9 cellular contexts compared by ENCODE assay signal in genomic region chr1:197197430-197197997, GRCh38. TPM values are rescaled to one million over a fixed set of nuclear protein-coding genes. Genes with fewer than 3 reads are reported as not detected.
DNase-seq lines count a peak whose midpoint lies in the region; ATAC-seq and TF ChIP-seq lines count a peak whose summit lies in the region.
"Had no signal": no experiment of that assay in that cellular context is flagged by ENCODE, and none has a peak within 500 bp of the region (broad histone marks: within the 10 kb centered on the region; RNA-seq: fewer than 3 reads in every experiment).

No MANE protein-coding gene starts in this region.

- no peaks in the 10 kb centered on the region for H3K27me3 Mint-ChIP-seq in activated naive CD8-positive, alpha-beta T cell
- peaks cover 6 to 11% (median 7%) of the 10 kb centered on the region in 3 donors for H3K27me3 Mint-ChIP-seq in immature natural killer cell (ENCODE audit: low read depth in 3 of 3)

- H3K27ac ChIP-seq in left ventricle myocardium inferior (replicated peaks) (no peak overlapping the region), tibial artery (peak overlapping the region in 1 of 2 donors; percentile 45), foreskin keratinocyte (no peak overlapping the region)

- H3K4me1 ChIP-seq in left ventricle myocardium inferior = peaks cover 80% of the 10 kb centered on the region
- H3K4me1 ChIP-seq in tibial artery = peaks cover 0 to 70% (median 20%) of the 10 kb centered on the region in 4 donors
- H3K4me1 ChIP-seq in foreskin keratinocyte = peaks cover 14% of the 10 kb centered on the region

- intact Hi-C loops in left ventricle myocardium inferior (cut with micrococcal nuclease) = no loop called here
- intact Hi-C loops in left ventricle myocardium superior (cut with micrococcal nuclease) = no loop called here
- intact Hi-C loops in tibial artery (cut with DNase I; ENCODE audit: low total_unique reads) = no loop called here

- no peaks in the 10 kb centered on the region for H3K9me3 Mint-ChIP-seq in activated naive CD8-positive, alpha-beta T cell (ENCODE audit: low read depth)
- H3K9me3 Mint-ChIP-seq in immature natural killer cell = no peaks in the 10 kb centered on the region

- H3K4me3 ChIP-seq in left ventricle myocardium inferior (peak overlapping the region; percentile 94), tibial artery (peak overlapping the region; percentile 69 to 76)

- peaks cover 3% of the 10 kb centered on the region for H3K36me3 Mint-ChIP-seq in activated naive CD8-positive, alpha-beta T cell
- H3K36me3 Mint-ChIP-seq in immature natural killer cell = no peaks in the 10 kb centered on the region

- no peaks in the 10 kb centered on the region for H3K36me3 ChIP-seq in left ventricle myocardium inferior
- no peaks in the 10 kb centered on the region for H3K36me3 ChIP-seq in tibial artery

- ATAC-seq in left ventricle myocardium superior (no peak), foreskin keratinocyte (no peak)

- DNase-seq in left ventricle myocardium inferior (no peak), left ventricle myocardium superior (no peak), immature natural killer cell (no peak), tibial artery (no peak), foreskin keratinocyte (no peak), COLO829 (ENCODE audit: low spot score) (no peak)
- no peak for DNase-seq in stimulated activated CD4-positive, alpha-beta T cell treated with anti-CD3 and anti-CD28 coated beads, Interleukin-15, amount 100 ng/mL, for 24 hours
- DNase-seq: NCI-H187 had no signal

- H3K27me3 ChIP-seq in left ventricle myocardium inferior (ENCODE audit: low read depth) (no peaks in the 10 kb centered on the region), tibial artery (no peaks in the 10 kb centered on the region), foreskin keratinocyte (no peaks in the 10 kb centered on the region)

- peak overlapping the region; percentile 95 for H3K4me3 Mint-ChIP-seq in activated naive CD8-positive, alpha-beta T cell
- H3K4me3 Mint-ChIP-seq in immature natural killer cell = peak overlapping the region; percentile 40 to 93 (median 65)

- H3K9me3 ChIP-seq in left ventricle myocardium inferior (replicated peaks) = no peaks in the 10 kb centered on the region
- no peaks in the 10 kb centered on the region for H3K9me3 ChIP-seq in tibial artery

- peaks cover 74% of the 10 kb centered on the region for H3K4me1 Mint-ChIP-seq in activated naive CD8-positive, alpha-beta T cell (ENCODE audit: low read depth)
- peaks cover 73 to 86% of the 10 kb centered on the region in 2 donors for H3K4me1 Mint-ChIP-seq in immature natural killer cell

- TF ChIP-seq CTCF in left ventricle myocardium inferior (IDR thresholded peaks at IDR 0.05; ENCODE audit: borderline replicate concordance) = no peak
- no peak for TF ChIP-seq CTCF in tibial artery (IDR thresholded peaks at IDR 0.05)
- no peak for TF ChIP-seq CTCF in foreskin keratinocyte (conservative IDR thresholded peaks at IDR 0.05)

- no peak overlapping the region for H3K27ac Mint-ChIP-seq in activated naive CD8-positive, alpha-beta T cell
- H3K27ac Mint-ChIP-seq in immature natural killer cell = peak overlapping the region in 1 of 6 donors; percentile 21

RNA-seq across cellular contexts. Expression of gene ZBTB41, which starts 3.6 kb away (rescaled TPM):
- total RNA-seq in left ventricle myocardium inferior = 9.5 TPM
- total RNA-seq in left ventricle myocardium superior = 9.4 TPM
- polyA plus RNA-seq in immature natural killer cell = 1 to 10 TPM; 1.1 to 3.6 (median 1.2) TPM
- 9.5 and 9.6 TPM in 2 replicates for total RNA-seq in foreskin keratinocyte
- 1.2 and 1.3 TPM in 2 replicates for polyA plus RNA-seq in foreskin keratinocyte

RNA-seq across cellular contexts. Expression of gene ASPM, which starts 51.0 kb away (rescaled TPM):
- total RNA-seq in left ventricle myocardium inferior = 0.44 TPM
- 0.40 TPM for total RNA-seq in left ventricle myocardium superior
- under 1 TPM in 1 of 3 donors, not detected in 2; 0.30 TPM for polyA plus RNA-seq in immature natural killer cell
- total RNA-seq in foreskin keratinocyte = 32.6 and 39.2 TPM in 2 replicates
- polyA plus RNA-seq in foreskin keratinocyte = 7.7 and 10.9 TPM in 2 replicates

Comparison
In these comparisons a context has a peak if more than half of its experiments do, and no peak if none do; other contexts are left out.
1. RNA of gene ASPM, which starts 51.0 kb away (total RNA-seq): 32.6 to 39.2 TPM in foreskin keratinocyte; 0.44 TPM in left ventricle myocardium inferior (single experiment) and 0.40 TPM in left ventricle myocardium superior (single experiment); every median in the first group is over 10 times any median in the second.